ENCODE assay signal across 22 cellular contexts in the genomic region with DNA sequence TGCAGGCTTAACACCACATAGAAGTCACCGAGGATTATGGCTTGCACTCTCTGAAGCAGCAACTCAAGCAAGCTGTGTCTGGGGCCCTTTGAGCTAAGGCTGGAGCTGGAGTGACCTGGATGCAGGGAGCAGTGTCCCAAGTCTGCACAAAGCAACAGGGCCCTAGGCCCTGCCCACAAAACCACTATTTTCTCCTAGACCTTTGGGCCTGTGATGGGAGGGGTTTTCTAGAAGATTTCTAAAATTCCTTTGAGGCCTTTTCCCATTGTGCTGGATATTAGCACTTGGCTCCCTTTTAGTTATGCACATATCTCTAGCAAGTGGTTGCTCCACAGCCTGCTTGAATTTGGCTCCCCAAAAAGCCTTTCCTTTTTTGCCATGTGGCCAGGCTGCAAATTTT. TPM values are rescaled to one million over a fixed set of nuclear protein-coding genes. Genes with fewer than 3 reads are reported as not detected.
"Had no signal": no experiment of that assay in that cellular context is flagged by ENCODE, and none has a peak within 500 bp of the region (broad histone marks: within the 10 kb centered on the region; RNA-seq: fewer than 3 reads in every experiment).

No MANE protein-coding gene starts in this region.

- DNase-seq: activated CD4-positive, alpha-beta memory T cell treated with anti-CD3 and anti-CD28 coated beads, Interleukin-2, amount 10 ng/mL, durations not matched to agents 7 days and 5 days; activated CD4-positive, alpha-beta T cell treated with anti-CD3 and anti-CD28 coated beads, Interleukin-2, amount 50 U/mL, for 1 hour; activated CD4-positive, CD25-positive, alpha-beta regulatory T cell; activated T-cell treated with anti-CD3 and anti-CD28 coated beads for 4 hours; activated T-cell treated with anti-CD3 and anti-CD28 coated beads, Interleukin-2, amount 50 U/mL, for 48 hours; aorta; caudate nucleus; MM.1S; NCI-H1105; NCI-H1436; NCI-H1694 treated with DMSO at 0.1 percent for 48 hours; NCI-H2029 treated with DMSO at 0.1 percent for 48 hours; NCI-H446; NCI-H524; SIG-M5; T-helper 17 cell; T1000 had no signal

- H3K27me3 ChIP-seq: breast epithelium had no signal

- H3K27ac Mint-ChIP-seq: activated CD4-positive, alpha-beta memory T cell treated with anti-CD3 and anti-CD28 coated beads, Interleukin-2, amount 10 ng/mL, durations not matched to agents 7 days and 5 days; activated naive CD4-positive, alpha-beta T cell treated with anti-CD3 and anti-CD28 coated beads, Interleukin-2, amount 50 U/mL, for 24 hours; T-helper 17 cell had no signal

- ATAC-seq: T-helper 17 cell had no signal

- H3K4me3 ChIP-seq: breast epithelium had no signal

- H3K4me1 Mint-ChIP-seq: activated CD4-positive, alpha-beta memory T cell treated with anti-CD3 and anti-CD28 coated beads, Interleukin-2, amount 10 ng/mL, durations not matched to agents 7 days and 5 days; activated naive CD4-positive, alpha-beta T cell treated with anti-CD3 and anti-CD28 coated beads, Interleukin-2, amount 50 U/mL, for 24 hours; T-helper 17 cell had no signal

- H3K36me3 Mint-ChIP-seq: activated naive CD4-positive, alpha-beta T cell treated with anti-CD3 and anti-CD28 coated beads, Interleukin-2, amount 50 U/mL, for 24 hours had no signal

- H3K27ac ChIP-seq: breast epithelium had no signal

- H3K4me1 ChIP-seq: breast epithelium had no signal

- H3K36me3 ChIP-seq: breast epithelium had no signal

- H3K9me3 Mint-ChIP-seq: activated CD4-positive, alpha-beta memory T cell treated with anti-CD3 and anti-CD28 coated beads, Interleukin-2, amount 10 ng/mL, durations not matched to agents 7 days and 5 days had no signal

- H3K27me3 Mint-ChIP-seq: activated CD4-positive, alpha-beta memory T cell treated with anti-CD3 and anti-CD28 coated beads, Interleukin-2, amount 10 ng/mL, durations not matched to agents 7 days and 5 days had no signal

- H3K4me3 Mint-ChIP-seq: activated CD4-positive, alpha-beta memory T cell treated with anti-CD3 and anti-CD28 coated beads, Interleukin-2, amount 10 ng/mL, durations not matched to agents 7 days and 5 days; activated naive CD4-positive, alpha-beta T cell treated with anti-CD3 and anti-CD28 coated beads, Interleukin-2, amount 50 U/mL, for 24 hours; T-helper 17 cell had no signal

RNA-seq across cellular contexts. Expression of a gene that starts 44.5 kb away (rescaled TPM):
- total RNA-seq: activated CD4-positive, alpha-beta memory T cell treated with anti-CD3 and anti-CD28 coated beads, Interleukin-2, amount 10 ng/mL, durations not matched to agents 7 days and 5 days; activated CD8-positive, alpha-beta memory T cell treated with anti-CD3 and anti-CD28 coated beads for 36 hours; OCI-LY7; RPMI7951; T-helper 17 cell had no signal
- polyA plus RNA-seq: aorta had no signal

RNA-seq across cellular contexts. Expression of a gene that starts 49.8 kb away (rescaled TPM):
- total RNA-seq: activated CD4-positive, alpha-beta memory T cell treated with anti-CD3 and anti-CD28 coated beads, Interleukin-2, amount 10 ng/mL, durations not matched to agents 7 days and 5 days; activated CD8-positive, alpha-beta memory T cell treated with anti-CD3 and anti-CD28 coated beads for 36 hours had no signal
